ENCODE assay signal across 14 cellular contexts in the genomic region with DNA sequence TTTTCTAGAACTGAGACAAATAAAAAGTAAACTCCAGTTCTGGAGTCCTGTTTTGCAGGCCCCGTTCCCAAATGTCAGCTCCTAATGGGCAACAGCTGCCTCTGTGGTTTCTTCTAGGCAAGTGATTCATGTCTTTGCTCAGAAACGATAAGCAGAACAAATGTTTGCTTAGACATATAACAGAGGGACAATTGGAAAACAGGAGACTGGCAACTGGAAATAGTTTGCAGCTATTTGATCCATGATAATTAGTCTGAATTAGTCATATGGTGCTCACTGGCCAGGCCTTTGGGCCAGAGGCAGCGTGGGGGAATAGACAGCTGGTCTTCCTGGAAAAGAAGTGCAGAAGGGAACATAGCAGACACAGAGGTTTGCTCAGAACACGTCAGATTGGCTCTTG. TPM values are rescaled to one million over a fixed set of nuclear protein-coding genes. Genes with fewer than 3 reads are reported as not detected.
DNase-seq lines count a peak whose midpoint lies in the region; ATAC-seq, FAIRE-seq and TF ChIP-seq lines count a peak whose summit lies in the region.
"Had no signal": no experiment of that assay in that cellular context is flagged by ENCODE, and none has a peak within 500 bp of the region (broad histone marks: within the 10 kb centered on the region; RNA-seq: fewer than 3 reads in every experiment).

No MANE protein-coding gene starts in this region.

- TF ChIP-seq RAD21 in HepG2 (CRISPR knock-in tag; IDR thresholded peaks at IDR 0.05): no peak

- H3K79me2 ChIP-seq in HepG2 (ENCODE audit: insufficient read depth, low read length): no peaks in the 10 kb centered on the region

- H3K36me3 Mint-ChIP-seq in activated T-helper 1 cell treated with anti-CD3 and anti-CD28 coated beads, Interleukin-12 subunit alpha, Interleukin-12 subunit beta, Interleukin-2, Interleukin-4 antibody, amounts not matched to agents 30 ng/mL and 10 ng/mL and 1 ng/mL, durations not matched to agents 14 hours and 24 hours and 36 hours (ENCODE audit: low read depth): no peaks in the 10 kb centered on the region

- DNase-seq in HepG2 (ENCODE audit: low spot score) (peak; percentile 4), right lobe of liver (no peak), body of pancreas (peak in 3 of 4 donors; percentile 13 to 47 (median 46)), left kidney (ENCODE audit: low read depth, low spot score) (peak; percentile 55), occipital lobe (lab: John Stamatoyannopoulos, UW) (no peak), DMS53 (lab: John Stamatoyannopoulos, UW) (no peak)
- no peak for DNase-seq in activated T-helper 1 cell treated with anti-CD3 and anti-CD28 coated beads, Interleukin-12 subunit alpha, Interleukin-12 subunit beta, Interleukin-2, Interleukin-4 antibody, amounts not matched to agents 30 ng/mL and 10 ng/mL and 1 ng/mL, durations not matched to agents 14 hours and 24 hours and 36 hours (ENCODE audit: low spot score)
- DNase-seq: ACHN, sigmoid colon had no signal

- BruUV-seq in HepG2 (replicated peaks; lab: Mats Ljungman, UMichigan): no TSS peak

- H4K20me1 ChIP-seq in HepG2 (ENCODE audit: insufficient read depth, low read length): no peaks in the 10 kb centered on the region

- no peak overlapping the region for H3K4me2 ChIP-seq in HepG2 (ENCODE audit: low read depth, low read length)
- H3K4me2 ChIP-seq: KMS-11 had no signal

- no peak overlapping the region for H2AFZ ChIP-seq in HepG2 (ENCODE audit: low read length)

- no peak for ATAC-seq in HepG2
- ATAC-seq in right lobe of liver: no peak
- peak; percentile 50 for ATAC-seq in body of pancreas
- no peak for ATAC-seq in GM21526 (IDR thresholded peaks at IDR 0.05; ENCODE audit: low FRiP score, unreplicated experiment)

- H3K4me3 Mint-ChIP-seq in activated T-helper 1 cell treated with anti-CD3 and anti-CD28 coated beads, Interleukin-12 subunit alpha, Interleukin-12 subunit beta, Interleukin-2, Interleukin-4 antibody, amounts not matched to agents 30 ng/mL and 10 ng/mL and 1 ng/mL, durations not matched to agents 14 hours and 24 hours and 36 hours: no peak overlapping the region
- H3K4me3 Mint-ChIP-seq: stimulated activated naive CD8-positive, alpha-beta T cell treated with anti-CD3 and anti-CD28 coated beads, Interleukin-15, Interleukin-2, amounts not matched to agents 100 ng/mL and 50 ng/mL, for 24 hours had no signal

- no peak for TF ChIP-seq POLR2A in HepG2 (IDR thresholded peaks at IDR 0.05; ENCODE audit: insufficient read depth in 1 of 2, low read depth in 2 of 2, low read length in 2 of 2)
- TF ChIP-seq POLR2A in right lobe of liver (IDR thresholded peaks at IDR 0.05): no peak
- no peak for TF ChIP-seq POLR2A in body of pancreas (IDR thresholded peaks at IDR 0.05)

- H3K9ac ChIP-seq in HepG2 (ENCODE audit: insufficient read depth, low read depth, low read length): no peak overlapping the region
- H3K9ac ChIP-seq: KMS-11 had no signal

- POLR2A ChIA-PET in HepG2 (lab: Yijun Ruan, JAX): no interaction called here

- intact Hi-C loops in HepG2 (cut with micrococcal nuclease; ENCODE audit: unreplicated experiment) (no loop called here), right lobe of liver (cut with DNase I) (no loop called here), body of pancreas (cut with DNase I) (no loop called here)
- intact Hi-C loops in activated T-helper 1 cell treated with anti-CD3 and anti-CD28 coated beads, Interleukin-12 subunit alpha, Interleukin-12 subunit beta, Interleukin-2, Interleukin-4 antibody, amounts not matched to agents 30 ng/mL and 10 ng/mL and 1 ng/mL, durations not matched to agents 14 hours and 24 hours and 36 hours (cut with micrococcal nuclease): no loop called here

- H3K36me3 ChIP-seq in HepG2 (replicated peaks in 1 of 2; ENCODE audit: control insufficient read depth in 1 of 2, insufficient read depth in 2 of 2, low read length in 2 of 2): no peaks in the 10 kb centered on the region
- H3K36me3 ChIP-seq in right lobe of liver: no peaks in the 10 kb centered on the region
- H3K36me3 ChIP-seq in body of pancreas (replicated peaks in 1 of 2; ENCODE audit: insufficient read depth in 1 of 2, low read depth in 2 of 2): no peaks in the 10 kb centered on the region
- H3K36me3 ChIP-seq: sigmoid colon had no signal

- H3K9me3 ChIP-seq in HepG2 (ENCODE audit: low read length): no peaks in the 10 kb centered on the region; the same call in 1 of the 2 replicates
- no peaks in the 10 kb centered on the region for H3K9me3 ChIP-seq in right lobe of liver
- H3K9me3 ChIP-seq in body of pancreas: no peaks in the 10 kb centered on the region
- H3K9me3 ChIP-seq: sigmoid colon had no signal

- H3K27ac Mint-ChIP-seq in activated T-helper 1 cell treated with anti-CD3 and anti-CD28 coated beads, Interleukin-12 subunit alpha, Interleukin-12 subunit beta, Interleukin-2, Interleukin-4 antibody, amounts not matched to agents 30 ng/mL and 10 ng/mL and 1 ng/mL, durations not matched to agents 14 hours and 24 hours and 36 hours: no peak overlapping the region
- H3K27ac Mint-ChIP-seq: stimulated activated naive CD8-positive, alpha-beta T cell treated with anti-CD3 and anti-CD28 coated beads, Interleukin-15, Interleukin-2, amounts not matched to agents 100 ng/mL and 50 ng/mL, for 24 hours had no signal

- FAIRE-seq in HepG2 (lab: Jason Lieb, UNC): no peak
- FAIRE-seq: colon, GM12891 had no signal

- WGBS in HepG2 (ENCODE audit: low lambda C conversion rate): 0% methylated on average over 3 of the region's 4 CpGs
- WGBS in right lobe of liver (ENCODE audit: insufficient coverage, low coverage, low lambda C conversion rate, missing lambda C conversion rate): 20% methylated on average over 3 of the region's 4 CpGs
- 22 to 29% methylated on average over 4 of the region's 4 CpGs for WGBS in body of pancreas, 2 donors

- TF ChIP-seq EP300 in HepG2 (IDR thresholded peaks at IDR 0.05; ENCODE audit: low read depth in 2 of 2, low read length in 2 of 2) (no peak), HepG2 (CRISPR knock-in tag; IDR thresholded peaks at IDR 0.05; ENCODE audit: borderline replicate concordance) (no peak)

- no peak for TF ChIP-seq CTCF in HepG2 (CRISPR knock-in tag; IDR thresholded peaks at IDR 0.05)
- TF ChIP-seq CTCF in right lobe of liver (IDR thresholded peaks at IDR 0.05): no peak
- TF ChIP-seq CTCF in body of pancreas (IDR thresholded peaks at IDR 0.05): no peak

- no peak overlapping the region for H3K27ac ChIP-seq in HepG2 (ENCODE audit: extremely low read length, insufficient read depth, low read length)
- no peak overlapping the region for H3K27ac ChIP-seq in right lobe of liver
- H3K27ac ChIP-seq in body of pancreas: no peak overlapping the region
- H3K27ac ChIP-seq: KMS-11 had no signal

- no peaks in the 10 kb centered on the region for H3K4me1 Mint-ChIP-seq in activated T-helper 1 cell treated with anti-CD3 and anti-CD28 coated beads, Interleukin-12 subunit alpha, Interleukin-12 subunit beta, Interleukin-2, Interleukin-4 antibody, amounts not matched to agents 30 ng/mL and 10 ng/mL and 1 ng/mL, durations not matched to agents 14 hours and 24 hours and 36 hours (ENCODE audit: low read depth)

- H3K27me3 Mint-ChIP-seq in activated T-helper 1 cell treated with anti-CD3 and anti-CD28 coated beads, Interleukin-12 subunit alpha, Interleukin-12 subunit beta, Interleukin-2, Interleukin-4 antibody, amounts not matched to agents 30 ng/mL and 10 ng/mL and 1 ng/mL, durations not matched to agents 14 hours and 24 hours and 36 hours (ENCODE audit: insufficient read depth): no peaks in the 10 kb centered on the region

- CTCF ChIA-PET in HepG2 (lab: Yijun Ruan, JAX; ENCODE audit: low intra/inter-chr PET ratio, low total read pairs): no interaction called here

- H3K27me3 ChIP-seq in HepG2 (ENCODE audit: control insufficient read depth in 1 of 2, insufficient read depth in 2 of 2, low read length in 2 of 2) (no peaks in the 10 kb centered on the region; a peak in 1 of 5 replicates), right lobe of liver (no peaks in the 10 kb centered on the region), body of pancreas (no peaks in the 10 kb centered on the region)
- H3K27me3 ChIP-seq: sigmoid colon had no signal

- H3K4me1 ChIP-seq in HepG2 (ENCODE audit: insufficient read depth, low read length) (no peaks in the 10 kb centered on the region), right lobe of liver (no peaks in the 10 kb centered on the region), body of pancreas (no peaks in the 10 kb centered on the region)

- H3K4me3 ChIP-seq in HepG2 (replicated peaks in 1 of 3; ENCODE audit: insufficient read depth in 1 of 3, low read depth in 2 of 3, low read length in 3 of 3) (no peak overlapping the region), right lobe of liver (no peak overlapping the region), body of pancreas (no peak overlapping the region)
- H3K4me3 ChIP-seq: sigmoid colon had no signal

- in situ Hi-C loops in HepG2 (cut with HindIII; ENCODE audit: extremely low pct_ligation_motif_present, low pct_unique_long_range_greater_than_20kb): no loop called here

- H3K9me3 Mint-ChIP-seq in activated T-helper 1 cell treated with anti-CD3 and anti-CD28 coated beads, Interleukin-12 subunit alpha, Interleukin-12 subunit beta, Interleukin-2, Interleukin-4 antibody, amounts not matched to agents 30 ng/mL and 10 ng/mL and 1 ng/mL, durations not matched to agents 14 hours and 24 hours and 36 hours: no peaks in the 10 kb centered on the region
- H3K9me3 Mint-ChIP-seq: stimulated activated naive CD8-positive, alpha-beta T cell treated with anti-CD3 and anti-CD28 coated beads, Interleukin-15, Interleukin-2, amounts not matched to agents 100 ng/mL and 50 ng/mL, for 24 hours had no signal

RNA-seq across cellular contexts. Expression of a gene that starts 29.2 kb away (rescaled TPM):
- not detected in 2 replicates for total RNA-seq in HepG2 (2016; rRNA removed; fragmentation: Illumina TruSeq; extraction: Trizol)
- not detected in 2 replicates for total RNA-seq in HepG2 (2016; cell fraction: cytosol; rRNA removed; fragmentation: Illumina TruSeq; extraction: Trizol; ENCODE audit: low read depth)
- total RNA-seq in HepG2 (2016; cell fraction: insoluble cytoplasmic fraction; rRNA removed; fragmentation: Illumina TruSeq; extraction: Trizol): not detected in 2 replicates
- total RNA-seq in HepG2 (2016; cell fraction: membrane; rRNA removed; fragmentation: Illumina TruSeq; extraction: Trizol): not detected in 2 replicates
- not detected in 2 replicates for total RNA-seq in HepG2 (2016; cell fraction: nucleus; rRNA removed; fragmentation: Illumina TruSeq; extraction: Trizol)
- 0.01 TPM in 1 of 2 replicates, not detected in the other for polyA plus RNA-seq in HepG2 (2011; rRNA removed)
- polyA plus RNA-seq in HepG2 (2011; cell fraction: cytosol; rRNA removed): not detected in 2 replicates
- polyA plus RNA-seq in HepG2 (2011; cell fraction: nucleus; rRNA removed): not detected in 2 replicates
- not detected in 2 replicates for polyA plus RNA-seq in HepG2 (2012)
- polyA plus RNA-seq in HepG2 (2016; cell fraction: cytosol; fragmentation: Illumina TruSeq; extraction: Trizol; ENCODE audit: low read depth): not detected in 2 replicates
- polyA plus RNA-seq in HepG2 (2016; cell fraction: insoluble cytoplasmic fraction; fragmentation: Illumina TruSeq; extraction: Trizol; ENCODE audit: low read depth): not detected in 2 replicates
- polyA plus RNA-seq in HepG2 (2016; cell fraction: membrane; fragmentation: Illumina TruSeq; extraction: Trizol; ENCODE audit: low read depth): not detected in 2 replicates
- not detected in 2 replicates for polyA plus RNA-seq in HepG2 (2016; cell fraction: nucleus; fragmentation: Illumina TruSeq; extraction: Trizol; ENCODE audit: insufficient read depth, low read depth)
- polyA minus RNA-seq in HepG2 (2011; rRNA and poly(A)+ RNA removed; ENCODE audit: low replicate concordance): not detected in 2 replicates
- not detected in 2 replicates for polyA minus RNA-seq in HepG2 (2011; cell fraction: cytosol; rRNA and poly(A)+ RNA removed)
- not detected in 2 replicates for polyA minus RNA-seq in HepG2 (2011; cell fraction: nucleus; rRNA and poly(A)+ RNA removed)
- total RNA-seq in right lobe of liver: 1 to 10 TPM; 1.2 to 1.6 (median 1.3) TPM
- total RNA-seq in body of pancreas: 1 to 10 TPM; 1.3 to 3.0 TPM
- 18.6 TPM for total RNA-seq in occipital lobe
- total RNA-seq in activated T-helper 1 cell treated with anti-CD3 and anti-CD28 coated beads, Interleukin-12 subunit alpha, Interleukin-12 subunit beta, Interleukin-2, Interleukin-4 antibody, amounts not matched to agents 30 ng/mL and 10 ng/mL and 1 ng/mL, durations not matched to agents 14 hours and 24 hours and 36 hours: 1.5 and 2.0 TPM in 2 replicates

Comparison
In these comparisons a context has a peak if more than half of its experiments do, and no peak if none do; other contexts are left out.
1. DNase-seq: peak in HepG2 (single experiment), body of pancreas (3 of 4) and left kidney (single experiment); none in right lobe of liver (0 of 3), occipital lobe (single experiment), DMS53 (single experiment) and activated T-helper 1 cell treated with anti-CD3 and anti-CD28 coated beads, Interleukin-12 subunit alpha, Interleukin-12 subunit beta, Interleukin-2, Interleukin-4 antibody, amounts not matched to agents 30 ng/mL and 10 ng/mL and 1 ng/mL, durations not matched to agents 14 hours and 24 hours and 36 hours (single experiment).